12 cellular contexts compared by ENCODE assay signal in genomic region chr7:40057292-40057691, GRCh38.
DNase-seq lines count a peak whose midpoint lies in the region; ATAC-seq and TF ChIP-seq lines count a peak whose summit lies in the region.
"Had no signal": no experiment of that assay in that cellular context is flagged by ENCODE, and none has a peak within 500 bp of the region (broad histone marks: within the 10 kb centered on the region; RNA-seq: fewer than 3 reads in every experiment).

No MANE protein-coding gene starts in this region.

- in situ Hi-C loops in brain microvascular endothelial cell (cut with HindIII; ENCODE audit: low pct_ligation_motif_present, low sequenced_read_pairs), result no loop called here
- in situ Hi-C loops in KBM-7 (cut with MboI; ENCODE audit: low pct_unique_long_range_greater_than_20kb, low sequenced_read_pairs), result no loop called here

- intact Hi-C loops in mucosa of descending colon (cut with DNase I, micrococcal nuclease), result loop anchor here in 1 of 2 donors (10.0 kb wide), 1 partner anchor 162 kb away; no protein-coding TSS in a partner anchor

- no peak overlapping the region for H3K4me3 ChIP-seq in brain microvascular endothelial cell (ENCODE audit: low read depth, low read length)
- H3K4me3 ChIP-seq in mucosa of descending colon, result no peak overlapping the region
- H3K4me3 ChIP-seq: GM23338, psoas muscle had no signal

- H3K36me3 ChIP-seq in brain microvascular endothelial cell (replicated peaks) (peaks cover 11% of the 10 kb centered on the region), mucosa of descending colon (ENCODE audit: low read depth) (no peaks in the 10 kb centered on the region)

- no peaks in the 10 kb centered on the region for H3K4me1 ChIP-seq in mucosa of descending colon (ENCODE audit: low read depth)

- peak; percentile 19 for DNase-seq in EL
- DNase-seq in NCI-H187 treated with DMSO at 0.1 percent for 48 hours (lab: John Stamatoyannopoulos, UW), result peak; percentile 85
- peak; percentile 7 for DNase-seq in brain microvascular endothelial cell
- DNase-seq in mucosa of descending colon, result peak in 1 of 3 donors; percentile 64
- no peak for DNase-seq in SKM-1 (lab: John Stamatoyannopoulos, UW; ENCODE audit: unreplicated experiment)
- no peak for DNase-seq in KBM-7
- DNase-seq: psoas muscle; stimulated activated CD8-positive, alpha-beta memory T cell treated with anti-CD3 and anti-CD28 coated beads, Interleukin-4, amount 100 ng/mL, for 48 hours had no signal

- H3K9me3 ChIP-seq in mucosa of descending colon, result no peaks in the 10 kb centered on the region
- H3K9me3 ChIP-seq: psoas muscle had no signal

- no peak overlapping the region for H3K27ac ChIP-seq in brain microvascular endothelial cell
- H3K27ac ChIP-seq: psoas muscle had no signal

- ATAC-seq in mucosa of descending colon, result peak; percentile 90
- ATAC-seq in GM21825 (IDR thresholded peaks at IDR 0.05; ENCODE audit: unreplicated experiment), result no peak
- ATAC-seq in HG03342 (IDR thresholded peaks at IDR 0.05; ENCODE audit: unreplicated experiment), result no peak
- ATAC-seq: GM23338, Panc1 had no signal

- TF ChIP-seq CTCF in brain microvascular endothelial cell (IDR thresholded peaks at IDR 0.05; ENCODE audit: low read depth, low read length, missing control alignments), result no peak
- TF ChIP-seq CTCF in mucosa of descending colon (IDR thresholded peaks at IDR 0.05), result no peak

- no peaks in the 10 kb centered on the region for H3K27me3 ChIP-seq in brain microvascular endothelial cell (replicated peaks)

Comparison
In these comparisons a context has a peak if more than half of its experiments do, and no peak if none do; other contexts are left out.
1. DNase-seq: peak in EL (single experiment), NCI-H187 treated with DMSO at 0.1 percent for 48 hours (single experiment) and brain microvascular endothelial cell (single experiment); none in SKM-1 (single experiment) and KBM-7 (single experiment).